17 cellular contexts compared by ENCODE assay signal in the genomic region with DNA sequence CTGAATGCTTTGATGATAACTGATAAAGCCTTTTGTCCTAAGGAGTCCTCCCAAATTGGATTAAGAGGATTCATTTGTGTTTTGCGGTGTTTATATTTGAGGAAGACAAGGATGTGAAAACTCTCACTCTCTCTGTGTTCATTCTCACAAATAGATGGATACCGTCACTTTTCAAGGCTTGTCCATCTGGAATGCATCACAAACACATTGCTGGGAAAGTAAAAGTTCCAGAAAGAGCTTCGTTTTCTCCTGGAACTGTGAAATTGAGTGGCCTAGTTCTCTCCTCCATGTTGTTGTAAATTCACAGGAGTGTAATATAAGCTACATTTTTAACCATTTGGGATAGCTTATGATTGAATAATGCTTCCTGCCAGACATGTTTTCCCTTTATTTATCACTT.
DNase-seq lines count a peak whose midpoint lies in the region; ATAC-seq and TF ChIP-seq lines count a peak whose summit lies in the region.
"Had no signal": no experiment of that assay in that cellular context is flagged by ENCODE, and none has a peak within 500 bp of the region (broad histone marks: within the 10 kb centered on the region; RNA-seq: fewer than 3 reads in every experiment).

No MANE protein-coding gene starts in this region.

- no peak overlapping the region for H3K9ac ChIP-seq in SK-N-SH
- no peak overlapping the region for H3K9ac ChIP-seq in endocrine pancreas (ENCODE audit: control insufficient read depth, insufficient read depth, low read length)
- H3K9ac ChIP-seq: BLaER1 treated with 17β-estradiol and CSF1 and Interleukin-3, amounts not matched to agents 10 nM and 100 nM had no signal

- no peaks in the 10 kb centered on the region for H3K79me2 ChIP-seq in SK-N-SH (ENCODE audit: insufficient read depth)

- in situ Hi-C loops in brain microvascular endothelial cell (cut with HindIII; ENCODE audit: low pct_ligation_motif_present, low sequenced_read_pairs) = no loop called here

- H3K9me3 ChIP-seq in SK-N-SH (no peaks in the 10 kb centered on the region), endocrine pancreas (ENCODE audit: control insufficient read depth, low read length) (no peaks in the 10 kb centered on the region)
- H3K9me3 ChIP-seq: BLaER1 treated with 17β-estradiol and CSF1 and Interleukin-3, amounts not matched to agents 10 nM and 100 nM; transverse colon had no signal

- no peak overlapping the region for H3K4me3 ChIP-seq in SK-N-SH (ENCODE audit: low read depth in 2 of 2, low read length in 1 of 2)
- peak overlapping the region; percentile 15 for H3K4me3 ChIP-seq in endocrine pancreas (ENCODE audit: control insufficient read depth, insufficient read depth, low read length)
- no peak overlapping the region for H3K4me3 ChIP-seq in brain microvascular endothelial cell (ENCODE audit: low read depth, low read length)
- H3K4me3 ChIP-seq: BLaER1 treated with 17β-estradiol and CSF1 and Interleukin-3, amounts not matched to agents 10 nM and 100 nM; transverse colon had no signal

- H3K36me3 ChIP-seq in SK-N-SH (replicated peaks in 1 of 2; ENCODE audit: control insufficient read depth in 1 of 2, insufficient read depth in 2 of 2, low read length in 1 of 2) = no peaks in the 10 kb centered on the region
- H3K36me3 ChIP-seq in endocrine pancreas (ENCODE audit: control insufficient read depth, insufficient read depth, low read length) = no peaks in the 10 kb centered on the region
- H3K36me3 ChIP-seq in brain microvascular endothelial cell (replicated peaks) = no peaks in the 10 kb centered on the region
- H3K36me3 ChIP-seq: BLaER1 treated with 17β-estradiol and CSF1 and Interleukin-3, amounts not matched to agents 10 nM and 100 nM; transverse colon had no signal

- peaks cover 41% of the 10 kb centered on the region for H3K4me1 Mint-ChIP-seq in nephron progenitor cell
- H3K4me1 Mint-ChIP-seq: activated CD4-positive, alpha-beta memory T cell treated with anti-CD3 and anti-CD28 coated beads, Interleukin-2, amount 10 ng/mL, durations not matched to agents 7 days and 5 days; activated naive CD4-positive, alpha-beta T cell treated with anti-CD3 and anti-CD28 coated beads, Interleukin-2, amount 10 ng/mL, durations not matched to agents 7 days and 5 days had no signal

- ATAC-seq in SK-N-SH treated with all-trans-retinoic acid at 6 μM for 48 hours = no peak
- ATAC-seq in HG02798 (IDR thresholded peaks at IDR 0.05; ENCODE audit: poor library complexity, unreplicated experiment) = no peak
- ATAC-seq: HepG2, right cardiac atrium had no signal

- peak overlapping the region; percentile 1 for H3K27ac Mint-ChIP-seq in nephron progenitor cell
- H3K27ac Mint-ChIP-seq: activated CD4-positive, alpha-beta memory T cell treated with anti-CD3 and anti-CD28 coated beads, Interleukin-2, amount 10 ng/mL, durations not matched to agents 7 days and 5 days; activated naive CD4-positive, alpha-beta T cell treated with anti-CD3 and anti-CD28 coated beads, Interleukin-2, amount 10 ng/mL, durations not matched to agents 7 days and 5 days had no signal

- peak overlapping the region; percentile 34 for H2AFZ ChIP-seq in SK-N-SH (ENCODE audit: low read depth)

- no peak for DNase-seq in SK-N-SH
- no peak for DNase-seq in nephron progenitor cell
- no peak for DNase-seq in brain microvascular endothelial cell
- no peak for DNase-seq in GM19238 (ENCODE audit: insufficient read length, low spot score)
- DNase-seq in HuH-7.5 (ENCODE audit: low spot score) = no peak
- DNase-seq: activated CD4-positive, alpha-beta memory T cell treated with anti-CD3 and anti-CD28 coated beads, Interleukin-2, amount 10 ng/mL, durations not matched to agents 7 days and 5 days; activated naive CD4-positive, alpha-beta T cell treated with anti-CD3 and anti-CD28 coated beads, Interleukin-2, amount 10 ng/mL, durations not matched to agents 7 days and 5 days; left colon; right cardiac atrium; stimulated activated naive CD4-positive, alpha-beta T cell; transverse colon had no signal

- no peak overlapping the region for H3K4me2 ChIP-seq in SK-N-SH
- H3K4me2 ChIP-seq: BLaER1 treated with 17β-estradiol and CSF1 and Interleukin-3, amounts not matched to agents 10 nM and 100 nM had no signal

- H3K27me3 ChIP-seq in SK-N-SH (ENCODE audit: insufficient read depth) (no peaks in the 10 kb centered on the region), endocrine pancreas (ENCODE audit: control insufficient read depth, insufficient read depth, low read length) (no peaks in the 10 kb centered on the region), brain microvascular endothelial cell (replicated peaks) (no peaks in the 10 kb centered on the region)
- H3K27me3 ChIP-seq: foreskin keratinocyte, transverse colon had no signal

- H3K9me2 ChIP-seq in SK-N-SH = no peaks in the 10 kb centered on the region

- H3F3A ChIP-seq in SK-N-SH (replicated peaks; ENCODE audit: insufficient read depth) = no peaks in the 10 kb centered on the region

- H3K4me1 ChIP-seq in SK-N-SH (ENCODE audit: control insufficient read depth in 1 of 2, insufficient read depth in 2 of 2, low read depth in 1 of 2, low read length in 1 of 2) (peaks cover 10 to 47% of the 10 kb centered on the region in 2 experiments; a peak in 3 of 4 replicates), endocrine pancreas (ENCODE audit: control insufficient read depth, insufficient read depth, low read length) (no peaks in the 10 kb centered on the region)

- TF ChIP-seq CTCF in SK-N-SH (IDR thresholded peaks at IDR 0.05) (no peak), nephron progenitor cell (IDR thresholded peaks at IDR 0.05) (no peak), brain microvascular endothelial cell (IDR thresholded peaks at IDR 0.05; ENCODE audit: low read depth, low read length, missing control alignments) (no peak)

- H3K36me3 Mint-ChIP-seq in nephron progenitor cell (ENCODE audit: low read depth) = no peaks in the 10 kb centered on the region
- H3K36me3 Mint-ChIP-seq: activated naive CD4-positive, alpha-beta T cell treated with anti-CD3 and anti-CD28 coated beads, Interleukin-2, amount 10 ng/mL, durations not matched to agents 7 days and 5 days had no signal

- no peaks in the 10 kb centered on the region for H3K9me3 Mint-ChIP-seq in nephron progenitor cell

- no peak overlapping the region for H3K4me3 Mint-ChIP-seq in nephron progenitor cell
- H3K4me3 Mint-ChIP-seq: activated CD4-positive, alpha-beta memory T cell treated with anti-CD3 and anti-CD28 coated beads, Interleukin-2, amount 10 ng/mL, durations not matched to agents 7 days and 5 days; activated naive CD4-positive, alpha-beta T cell treated with anti-CD3 and anti-CD28 coated beads, Interleukin-2, amount 10 ng/mL, durations not matched to agents 7 days and 5 days had no signal

- TF ChIP-seq RAD21 in SK-N-SH (IDR thresholded peaks at IDR 0.05; ENCODE audit: low read length) = no peak

- CTCF ChIA-PET in SK-N-SH (lab: Yijun Ruan, JAX) = interaction anchor here (1.3 kb wide), 1 partner anchor 581 kb away, joined by 3 read pairs; no protein-coding TSS in a partner anchor

- no peak for TF ChIP-seq EP300 in SK-N-SH (IDR thresholded peaks at IDR 0.05; ENCODE audit: borderline replicate concordance in 1 of 2, low read depth in 1 of 2, low read length in 1 of 2)

- POLR2A ChIA-PET in SK-N-SH (lab: Yijun Ruan, JAX) = no interaction called here

- no peaks in the 10 kb centered on the region for H4K20me1 ChIP-seq in SK-N-SH (ENCODE audit: insufficient read depth)
- H4K20me1 ChIP-seq: BLaER1 treated with 17β-estradiol and CSF1 and Interleukin-3, amounts not matched to agents 10 nM and 100 nM had no signal

- WGBS in SK-N-SH (ENCODE audit: low lambda C conversion rate) = 84% methylated on average over 3 of the region's 3 CpGs

- H3K27me3 Mint-ChIP-seq in nephron progenitor cell (ENCODE audit: low read depth, poor library complexity) = no peaks in the 10 kb centered on the region
- H3K27me3 Mint-ChIP-seq: activated CD4-positive, alpha-beta memory T cell treated with anti-CD3 and anti-CD28 coated beads, Interleukin-2, amount 10 ng/mL, durations not matched to agents 7 days and 5 days; activated naive CD4-positive, alpha-beta T cell treated with anti-CD3 and anti-CD28 coated beads, Interleukin-2, amount 10 ng/mL, durations not matched to agents 7 days and 5 days had no signal

- H3K27ac ChIP-seq in SK-N-SH (ENCODE audit: low read depth in 2 of 2, low read length in 1 of 2) (peak overlapping the region in 1 of 2 experiments; percentile 55; a peak in 1 of 4 replicates), brain microvascular endothelial cell (no peak overlapping the region)
- H3K27ac ChIP-seq: BLaER1 treated with 17β-estradiol and CSF1 and Interleukin-3, amounts not matched to agents 10 nM and 100 nM; foreskin keratinocyte; transverse colon had no signal

TF ChIP-seq in SK-N-SH, 30 proteins besides CTCF, POLR2A, EP300 and RAD21:
- TF ChIP-seq CHD2 (IDR thresholded peaks at IDR 0.05; ENCODE audit: low read length, partially characterized antibody) = no peak
- TF ChIP-seq, protein P1, sequence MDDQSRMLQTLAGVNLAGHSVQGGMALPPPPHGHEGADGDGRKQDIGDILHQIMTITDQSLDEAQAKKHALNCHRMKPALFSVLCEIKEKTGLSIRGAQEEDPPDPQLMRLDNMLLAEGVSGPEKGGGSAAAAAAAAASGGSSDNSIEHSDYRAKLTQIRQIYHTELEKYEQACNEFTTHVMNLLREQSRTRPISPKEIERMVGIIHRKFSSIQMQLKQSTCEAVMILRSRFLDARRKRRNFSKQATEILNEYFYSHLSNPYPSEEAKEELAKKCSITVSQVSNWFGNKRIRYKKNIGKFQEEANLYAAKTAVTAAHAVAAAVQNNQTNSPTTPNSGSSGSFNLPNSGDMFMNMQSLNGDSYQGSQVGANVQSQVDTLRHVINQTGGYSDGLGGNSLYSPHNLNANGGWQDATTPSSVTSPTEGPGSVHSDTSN (IDR thresholded peaks at IDR 0.05) = no peak
- no peak for TF ChIP-seq RCOR1 (IDR thresholded peaks at IDR 0.05; ENCODE audit: low read length)
- TF ChIP-seq TCF12 (IDR thresholded peaks at IDR 0.05) = no peak

TF ChIP-seq in SK-N-SH treated with all-trans-retinoic acid at 6 μM for 48 hours, 23 proteins besides CTCF, POLR2A, EP300 and RAD21 (continues in another document):
- TF ChIP-seq ZFP30 (CRISPR knock-in tag; IDR thresholded peaks at IDR 0.05) = no peak
- TF ChIP-seq, protein P2, sequence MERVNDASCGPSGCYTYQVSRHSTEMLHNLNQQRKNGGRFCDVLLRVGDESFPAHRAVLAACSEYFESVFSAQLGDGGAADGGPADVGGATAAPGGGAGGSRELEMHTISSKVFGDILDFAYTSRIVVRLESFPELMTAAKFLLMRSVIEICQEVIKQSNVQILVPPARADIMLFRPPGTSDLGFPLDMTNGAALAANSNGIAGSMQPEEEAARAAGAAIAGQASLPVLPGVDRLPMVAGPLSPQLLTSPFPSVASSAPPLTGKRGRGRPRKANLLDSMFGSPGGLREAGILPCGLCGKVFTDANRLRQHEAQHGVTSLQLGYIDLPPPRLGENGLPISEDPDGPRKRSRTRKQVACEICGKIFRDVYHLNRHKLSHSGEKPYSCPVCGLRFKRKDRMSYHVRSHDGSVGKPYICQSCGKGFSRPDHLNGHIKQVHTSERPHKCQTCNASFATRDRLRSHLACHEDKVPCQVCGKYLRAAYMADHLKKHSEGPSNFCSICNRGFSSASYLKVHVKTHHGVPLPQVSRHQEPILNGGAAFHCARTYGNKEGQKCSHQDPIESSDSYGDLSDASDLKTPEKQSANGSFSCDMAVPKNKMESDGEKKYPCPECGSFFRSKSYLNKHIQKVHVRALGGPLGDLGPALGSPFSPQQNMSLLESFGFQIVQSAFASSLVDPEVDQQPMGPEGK (CRISPR knock-in tag; IDR thresholded peaks at IDR 0.05; ENCODE audit: borderline replicate concordance) = no peak
